8 cellular contexts compared by ENCODE assay signal in genomic region chr1:114779722-114780121, GRCh38.
A peak's percentile ranks its signal among the peaks of the same experiment; 100 is the strongest.
DNase-seq lines count a peak whose midpoint lies in the region; ATAC-seq and TF ChIP-seq lines count a peak whose summit lies in the region.

No MANE protein-coding gene starts in this region.

- peak overlapping the region; percentile 79 for H3K4me3 ChIP-seq in GM12864 (ENCODE audit: low read depth, low read length)
- H3K4me3 ChIP-seq in SU-DHL-6 (ENCODE audit: insufficient read depth, low read length, poor library complexity, severe bottlenecking) = peak overlapping the region; percentile 73
- peak overlapping the region; percentile 98 for H3K4me3 ChIP-seq in fibroblast of mammary gland (ENCODE audit: control insufficient read depth, low read depth, low read length)
- H3K4me3 ChIP-seq in rectal smooth muscle tissue (ENCODE audit: low read length) = peak overlapping the region; percentile 94

- no peaks in the 10 kb centered on the region for H3F3A ChIP-seq in SU-DHL-6 (ENCODE audit: insufficient read depth)

- peak overlapping the region; percentile 85 for H3K9ac ChIP-seq in SU-DHL-6 (ENCODE audit: low read length)
- H3K9ac ChIP-seq in rectal smooth muscle tissue (ENCODE audit: low read length) = no peak overlapping the region

- no peaks in the 10 kb centered on the region for H3K9me3 ChIP-seq in SU-DHL-6 (ENCODE audit: insufficient read depth, low read length)

- H4K20me1 ChIP-seq in SU-DHL-6 (ENCODE audit: low read depth, low read length) = no peaks in the 10 kb centered on the region

- H3K79me2 ChIP-seq in SU-DHL-6 (ENCODE audit: insufficient read depth, low read length) = peaks cover 26% of the 10 kb centered on the region

- H3K4me2 ChIP-seq in SU-DHL-6 (ENCODE audit: low read depth, low read length, poor library complexity, severe bottlenecking) = peak overlapping the region; percentile 95

- DNase-seq in GM12864 (ENCODE audit: low read depth) (no peak), fibroblast of mammary gland (ENCODE audit: low read depth) (no peak), NCI-H1048 (lab: John Stamatoyannopoulos, UW) (no peak)

- H3K9me2 ChIP-seq in SU-DHL-6 (replicated peaks; ENCODE audit: insufficient read depth, low read length) = no peaks in the 10 kb centered on the region

- no peak overlapping the region for H2AFZ ChIP-seq in SU-DHL-6 (ENCODE audit: low read depth, low read length, severe bottlenecking)

- H3K27ac ChIP-seq in SU-DHL-6 (ENCODE audit: low read depth, low read length) (no peak overlapping the region), rectal smooth muscle tissue (ENCODE audit: low read depth, low read length) (peak overlapping the region; percentile 87)

- no peaks in the 10 kb centered on the region for H3K27me3 ChIP-seq in SU-DHL-6 (ENCODE audit: low read length)
- H3K27me3 ChIP-seq in rectal smooth muscle tissue (ENCODE audit: control insufficient read depth, insufficient read depth, low read length) = no peaks in the 10 kb centered on the region

- H3K36me3 ChIP-seq in SU-DHL-6 (ENCODE audit: low read length) (peaks cover 23% of the 10 kb centered on the region), rectal smooth muscle tissue (ENCODE audit: control insufficient read depth, insufficient read depth, low read length) (peaks cover 8% of the 10 kb centered on the region)

- no peak for TF ChIP-seq CTCF in GM12864 (IDR thresholded peaks at IDR 0.05; ENCODE audit: low read depth, low read length, missing control alignments)
- no peak for TF ChIP-seq CTCF in SU-DHL-6 (IDR thresholded peaks at IDR 0.05; ENCODE audit: insufficient read depth, low read length, poor library complexity, severe bottlenecking)
- TF ChIP-seq CTCF in fibroblast of mammary gland (conservative IDR thresholded peaks at IDR 0.05; ENCODE audit: control insufficient read depth, insufficient read depth, low read depth, low read length) = no peak

- peaks cover 5% of the 10 kb centered on the region for H3K4me1 ChIP-seq in rectal smooth muscle tissue (ENCODE audit: control insufficient read depth, insufficient read depth, low read length)

- ATAC-seq in GM21360 (IDR thresholded peaks at IDR 0.05; ENCODE audit: unreplicated experiment) (no peak), HG02642 (IDR thresholded peaks at IDR 0.05; ENCODE audit: poor library complexity, unreplicated experiment) (no peak), HG03520 (IDR thresholded peaks at IDR 0.05; ENCODE audit: unreplicated experiment) (no peak)
